Comparison of ENCODE assay signal across 25 cellular contexts in the genomic region with DNA sequence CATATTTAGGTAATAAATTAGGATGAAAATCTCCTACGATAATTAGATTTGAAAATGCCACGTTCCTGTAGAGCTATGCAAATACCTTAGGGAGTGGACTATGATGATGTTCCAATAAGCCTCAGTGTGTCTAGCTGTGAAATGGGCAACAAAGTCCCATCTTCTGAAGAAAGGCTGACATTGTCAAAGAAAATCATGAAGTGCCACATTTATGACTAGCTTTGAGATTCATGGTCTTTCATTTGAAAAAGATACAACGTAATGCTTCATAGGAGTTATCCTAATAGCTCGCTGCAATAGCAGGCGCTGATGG. TPM values are rescaled to one million over a fixed set of nuclear protein-coding genes. Genes with fewer than 3 reads are reported as not detected.
A peak's percentile ranks its signal among the peaks of the same experiment; 100 is the strongest.
DNase-seq lines count a peak whose midpoint lies in the region; ATAC-seq, FAIRE-seq and TF ChIP-seq lines count a peak whose summit lies in the region.
"Had no signal": no experiment of that assay in that cellular context is flagged by ENCODE, and none has a peak within 500 bp of the region (broad histone marks: within the 10 kb centered on the region; RNA-seq: fewer than 3 reads in every experiment).

No MANE protein-coding gene starts in this region.

- no peak for DNase-seq in HepG2 (ENCODE audit: low spot score)
- DNase-seq in right lobe of liver, result no peak
- DNase-seq in Panc1 (ENCODE audit: low read depth, low spot score), result no peak
- DNase-seq in K562 (ENCODE audit: extremely low read depth in 1 of 4, low spot score in 3 of 4), result no peak
- no peak for DNase-seq in tibial nerve (ENCODE audit: low spot score in 2 of 2)
- no peak for DNase-seq in SW 1271 (lab: John Stamatoyannopoulos, UW)
- DNase-seq in epidermal melanocyte (ENCODE audit: insufficient read length, low spot score), result no peak
- DNase-seq: ACHN; Caco-2; Calu3; CD4-positive, alpha-beta T cell; CD8-positive, alpha-beta T cell; DMS79 treated with DMSO at 0.1 percent for 48 hours; GF-D8 had no signal

- H4K20me1 ChIP-seq in HepG2 (ENCODE audit: insufficient read depth, low read length) (no peaks in the 10 kb centered on the region), K562 (replicated peaks; ENCODE audit: control insufficient read depth, insufficient read depth, low read length) (no peaks in the 10 kb centered on the region)
- H4K20me1 ChIP-seq: BLaER1 treated with 17β-estradiol and CSF1 and Interleukin-3, amounts not matched to agents 10 nM and 100 nM had no signal

- no peaks in the 10 kb centered on the region for H3K9me3 ChIP-seq in HepG2 (ENCODE audit: low read length)
- H3K9me3 ChIP-seq in right lobe of liver, result no peaks in the 10 kb centered on the region
- H3K9me3 ChIP-seq in Panc1 (ENCODE audit: control insufficient read depth, insufficient read depth, low read depth, low read length), result no peaks in the 10 kb centered on the region
- H3K9me3 ChIP-seq in K562 (replicated peaks; ENCODE audit: control insufficient read depth, insufficient read depth, low read depth, low read length), result no peaks in the 10 kb centered on the region
- H3K9me3 ChIP-seq in tibial nerve, result no peaks in the 10 kb centered on the region
- H3K9me3 ChIP-seq: A549, Caco-2 had no signal

- FAIRE-seq in HepG2 (lab: Jason Lieb, UNC), result no peak
- no peak for FAIRE-seq in K562 (lab: Jason Lieb, UNC)
- FAIRE-seq: A549, D721Med, G401.6, GM12891, GM19239 had no signal

- TF ChIP-seq POLR2A in HepG2 (IDR thresholded peaks at IDR 0.05; ENCODE audit: insufficient read depth in 1 of 2, low read depth in 2 of 2, low read length in 2 of 2) (no peak), right lobe of liver (IDR thresholded peaks at IDR 0.05) (no peak), K562 (conservative IDR thresholded peaks at IDR 0.05) (no peak), tibial nerve (IDR thresholded peaks at IDR 0.05) (no peak)

- TF ChIP-seq RAD21 in HepG2 (CRISPR knock-in tag; IDR thresholded peaks at IDR 0.05) (no peak), K562 (CRISPR knock-in tag; conservative IDR thresholded peaks at IDR 0.05 in 1 of 2, IDR thresholded peaks at IDR 0.05 in 1 of 2) (no peak)

- H3K36me3 ChIP-seq in HepG2 (replicated peaks in 1 of 2; ENCODE audit: control insufficient read depth in 1 of 2, insufficient read depth in 2 of 2, low read length in 2 of 2) (no peaks in the 10 kb centered on the region), right lobe of liver (no peaks in the 10 kb centered on the region), Panc1 (ENCODE audit: control insufficient read depth, insufficient read depth, low read length) (no peaks in the 10 kb centered on the region), K562 (ENCODE audit: control insufficient read depth, insufficient read depth, low read length) (no peaks in the 10 kb centered on the region), tibial nerve (no peaks in the 10 kb centered on the region)
- H3K36me3 ChIP-seq: BLaER1 treated with 17β-estradiol and CSF1 and Interleukin-3, amounts not matched to agents 10 nM and 100 nM had no signal

- BruUV-seq in HepG2 (replicated peaks; lab: Mats Ljungman, UMichigan), result no TSS peak
- no TSS peak for BruUV-seq in Panc1 (replicated peaks; lab: Mats Ljungman, UMichigan)
- no TSS peak for BruUV-seq in K562 (replicated peaks; lab: Mats Ljungman, UMichigan)

- H3K79me2 ChIP-seq in HepG2 (ENCODE audit: insufficient read depth, low read length), result no peaks in the 10 kb centered on the region
- H3K79me2 ChIP-seq in K562 (ENCODE audit: control insufficient read depth, insufficient read depth, low read length), result no peaks in the 10 kb centered on the region

- CTCF ChIA-PET in HepG2 (lab: Yijun Ruan, JAX; ENCODE audit: low intra/inter-chr PET ratio, low total read pairs), result interaction anchor here (7.4 kb wide), 1 partner anchor 104 kb away, joined by 358 read pairs; no protein-coding TSS in a partner anchor
- CTCF ChIA-PET in Panc1 (lab: Charles Lee), result interaction anchor here (0.5 kb wide), 1 partner anchor 62 kb away, joined by 5 read pairs; no protein-coding TSS in a partner anchor
- CTCF ChIA-PET in K562 (lab: Yijun Ruan, JAX; ENCODE audit: low intra/inter-chr PET ratio), result no interaction called here

- H3K4me1 ChIP-seq in HepG2 (ENCODE audit: insufficient read depth, low read length) (peaks cover 29% of the 10 kb centered on the region), right lobe of liver (no peaks in the 10 kb centered on the region), Panc1 (ENCODE audit: control insufficient read depth, insufficient read depth, low read length) (peaks cover 17% of the 10 kb centered on the region), K562 (replicated peaks in 1 of 2; ENCODE audit: control insufficient read depth in 2 of 2, insufficient read depth in 2 of 2, low read length in 2 of 2) (no peaks in the 10 kb centered on the region), tibial nerve (peaks cover 0 to 13% (median 0%) of the 10 kb centered on the region in 4 donors)
- H3K4me1 ChIP-seq: Caco-2 had no signal

- H3K27me3 ChIP-seq in HepG2 (ENCODE audit: control insufficient read depth in 1 of 2, insufficient read depth in 2 of 2, low read length in 2 of 2), result peaks cover 0 to 3% of the 10 kb centered on the region in 2 experiments; a peak in 1 of 5 replicates
- H3K27me3 ChIP-seq in right lobe of liver, result no peaks in the 10 kb centered on the region
- no peaks in the 10 kb centered on the region for H3K27me3 ChIP-seq in Panc1 (ENCODE audit: control insufficient read depth, insufficient read depth, low read length)
- no peaks in the 10 kb centered on the region; a peak in 1 of 5 replicates for H3K27me3 ChIP-seq in K562 (ENCODE audit: control insufficient read depth in 2 of 2, insufficient read depth in 2 of 2, low read length in 2 of 2)
- no peaks in the 10 kb centered on the region for H3K27me3 ChIP-seq in tibial nerve
- H3K27me3 ChIP-seq: BLaER1 treated with 17β-estradiol and CSF1 and Interleukin-3, amounts not matched to agents 10 nM and 100 nM had no signal

- TF ChIP-seq EP300 in HepG2 (IDR thresholded peaks at IDR 0.05; ENCODE audit: low read depth in 2 of 2, low read length in 2 of 2), result no peak
- no peak for TF ChIP-seq EP300 in HepG2 (CRISPR knock-in tag; IDR thresholded peaks at IDR 0.05; ENCODE audit: borderline replicate concordance)
- no peak for TF ChIP-seq EP300 in K562 (IDR thresholded peaks at IDR 0.05; ENCODE audit: low read length)
- TF ChIP-seq EP300 in tibial nerve (IDR thresholded peaks at IDR 0.05), result no peak

- no peak for ATAC-seq in HepG2
- ATAC-seq in right lobe of liver, result no peak
- ATAC-seq in Panc1, result no peak
- ATAC-seq in K562, result no peak
- ATAC-seq in HG02870 (IDR thresholded peaks at IDR 0.05; ENCODE audit: unreplicated experiment), result no peak
- ATAC-seq: A549; CD8-positive, alpha-beta T cell had no signal

- H3K4me2 ChIP-seq in HepG2 (ENCODE audit: low read depth, low read length), result no peak overlapping the region
- no peak overlapping the region for H3K4me2 ChIP-seq in K562 (ENCODE audit: insufficient read depth, low read length)
- H3K4me2 ChIP-seq: A549; BLaER1 treated with 17β-estradiol and CSF1 and Interleukin-3, amounts not matched to agents 10 nM and 100 nM had no signal

- in situ Hi-C loops in HepG2 (cut with HindIII; ENCODE audit: extremely low pct_ligation_motif_present, low pct_unique_long_range_greater_than_20kb) (loop anchor here (10.0 kb wide), 1 partner anchor 519 kb away; no protein-coding TSS in a partner anchor), Panc1 (cut with HindIII; ENCODE audit: low pct_unique_long_range_greater_than_20kb, low sequenced_read_pairs) (no loop called here), K562 (cut with MboI) (loop anchor here (10.0 kb wide), 1 partner anchor 551 kb away; no protein-coding TSS in a partner anchor)

- H2AFZ ChIP-seq in HepG2 (ENCODE audit: low read length) (no peak overlapping the region), K562 (ENCODE audit: low read depth, low read length) (no peak overlapping the region)

- WGBS in HepG2 (ENCODE audit: low lambda C conversion rate), result 60% methylated on average over 5 of the region's 5 CpGs
- WGBS in right lobe of liver (ENCODE audit: insufficient coverage, low coverage, low lambda C conversion rate, missing lambda C conversion rate), result 81% methylated on average over 5 of the region's 5 CpGs
- WGBS in K562 (ENCODE audit: insufficient coverage, low coverage, missing lambda C conversion rate), result 16% methylated on average over 5 of the region's 5 CpGs
- 65 to 67% methylated on average over 5 of the region's 5 CpGs for WGBS in tibial nerve, 2 donors

- TF ChIP-seq CTCF in HepG2 (CRISPR knock-in tag; IDR thresholded peaks at IDR 0.05) (no peak), right lobe of liver (IDR thresholded peaks at IDR 0.05) (no peak), Panc1 (IDR thresholded peaks at IDR 0.05) (no peak), K562 (IDR thresholded peaks at IDR 0.05 in 2 of 3, conservative IDR thresholded peaks at IDR 0.05 in 1 of 3; ENCODE audit: insufficient read depth in 2 of 3, low read depth in 1 of 3, low read length in 3 of 3) (no peak), tibial nerve (IDR thresholded peaks at IDR 0.05) (no peak)

- no peaks in the 10 kb centered on the region for H3K9me1 ChIP-seq in K562 (ENCODE audit: control insufficient read depth, insufficient read depth, low read length)

- no peak overlapping the region for H3K9ac ChIP-seq in HepG2 (ENCODE audit: insufficient read depth, low read depth, low read length)
- H3K9ac ChIP-seq in K562 (ENCODE audit: insufficient read depth in 1 of 2, low read depth in 2 of 2, low read length in 2 of 2), result no peak overlapping the region
- H3K9ac ChIP-seq: BLaER1 treated with 17β-estradiol and CSF1 and Interleukin-3, amounts not matched to agents 10 nM and 100 nM had no signal

- POLR2A ChIA-PET in HepG2 (lab: Yijun Ruan, JAX) (interaction anchor here (1.7 to 2.0 kb wide), 2 partner anchors 27 to 101 kb away, joined by 4 read pairs; no protein-coding TSS in a partner anchor), Panc1 (lab: Charles Lee) (no interaction called here), K562 (lab: Yijun Ruan, JAX) (interaction anchor here (0.5 kb wide), 1 partner anchor 9 kb away, joined by 3 read pairs; no protein-coding TSS in a partner anchor)

- intact Hi-C loops in HepG2 (cut with micrococcal nuclease; ENCODE audit: unreplicated experiment), result no loop called here
- intact Hi-C loops in right lobe of liver (cut with DNase I), result loop anchor here in 1 of 2 donors (10.0 kb wide), 1 partner anchor 571 kb away; no protein-coding TSS in a partner anchor
- intact Hi-C loops in Panc1 (cut with micrococcal nuclease; ENCODE audit: unreplicated experiment), result no loop called here
- intact Hi-C loops in K562 (cut with micrococcal nuclease), result no loop called here

- H3K27ac ChIP-seq in HepG2 (ENCODE audit: extremely low read length, insufficient read depth, low read length) (no peak overlapping the region), right lobe of liver (no peak overlapping the region), Panc1 (ENCODE audit: low read length) (peak overlapping the region; percentile 91), K562 (ENCODE audit: extremely low read depth, low read depth, low read length) (no peak overlapping the region), tibial nerve (peak overlapping the region in 3 of 4 donors; percentile 29 to 59 (median 53))
- H3K27ac ChIP-seq: 22Rv1; BLaER1 treated with 17β-estradiol and CSF1 and Interleukin-3, amounts not matched to agents 10 nM and 100 nM; C4-2B had no signal

- H3K4me3 ChIP-seq in HepG2 (replicated peaks in 1 of 3; ENCODE audit: insufficient read depth in 1 of 3, low read depth in 2 of 3, low read length in 3 of 3), result no peak overlapping the region
- H3K4me3 ChIP-seq in right lobe of liver, result no peak overlapping the region
- no peak overlapping the region for H3K4me3 ChIP-seq in Panc1 (ENCODE audit: low read depth in 2 of 2, low read length in 2 of 2)
- H3K4me3 ChIP-seq in K562, result no peak overlapping the region
- H3K4me3 ChIP-seq in tibial nerve, result no peak overlapping the region
- H3K4me3 ChIP-seq: A549; BLaER1 treated with 17β-estradiol and CSF1 and Interleukin-3, amounts not matched to agents 10 nM and 100 nM had no signal

RNA-seq across cellular contexts. Expression of gene BCAS1, which starts 23.8 kb away (rescaled TPM):
- total RNA-seq in HepG2 (2016; rRNA removed; fragmentation: Illumina TruSeq; extraction: Trizol) (0.67 and 0.91 TPM in 2 replicates), right lobe of liver (under 1 TPM in 4 of 6 experiments, not detected in 2; 0.07 to 0.43 (median 0.15) TPM), Panc1 (2021; ENCODE audit: unreplicated experiment) (3.1 TPM), K562 (2014; rRNA removed) (1.6 and 1.8 TPM in 2 replicates), K562 (2014; rRNA removed; fragmentation: Illumina TruSeq; extraction: Trizol) (1.1 and 1.5 TPM in 2 replicates), K562 (2015; rRNA removed; fragmentation: Illumina TruSeq; extraction: Trizol) (0.54 and 0.57 TPM in 2 replicates), K562 (2021) (0.93 and 1.0 TPM in 2 replicates), tibial nerve (10 to 100 TPM; 34.8 to 59.6 (median 47.1) TPM)
- total RNA-seq in HepG2 (2016; cell fraction: cytosol; rRNA removed; fragmentation: Illumina TruSeq; extraction: Trizol; ENCODE audit: low read depth), result 0.09 and 0.10 TPM in 2 replicates
- total RNA-seq in HepG2 (2016; cell fraction: insoluble cytoplasmic fraction; rRNA removed; fragmentation: Illumina TruSeq; extraction: Trizol), result 0.43 and 1.0 TPM in 2 replicates
- total RNA-seq in HepG2 (2016; cell fraction: membrane; rRNA removed; fragmentation: Illumina TruSeq; extraction: Trizol), result 0.17 and 0.28 TPM in 2 replicates
- total RNA-seq in HepG2 (2016; cell fraction: nucleus; rRNA removed; fragmentation: Illumina TruSeq; extraction: Trizol), result 0.53 and 0.62 TPM in 2 replicates
- polyA plus RNA-seq in HepG2 (2011; rRNA removed) (0.55 and 0.95 TPM in 2 replicates), K562 (2011; rRNA removed) (0.18 and 0.19 TPM in 2 replicates), K562 (2014; fragmentation: Illumina TruSeq; extraction: Trizol) (1.3 and 2.3 TPM in 2 replicates), K562 (2014; fragmentation: Nextera tagmentation; extraction: Ambion mirVana) (under 1 TPM; 0.37 to 0.63 TPM), K562 (2014; rRNA removed) (1.0 and 1.1 TPM in 2 replicates)
- 0.58 and 0.74 TPM in 2 replicates for polyA plus RNA-seq in HepG2 (2011; cell fraction: cytosol; rRNA removed)
- 1.00 and 1.0 TPM in 2 replicates for polyA plus RNA-seq in HepG2 (2011; cell fraction: nucleus; rRNA removed)
- polyA plus RNA-seq in HepG2 (2012), result 0.56 and 1.8 TPM in 2 replicates
- 0.08 TPM in 1 of 2 replicates, not detected in the other for polyA plus RNA-seq in HepG2 (2016; cell fraction: cytosol; fragmentation: Illumina TruSeq; extraction: Trizol; ENCODE audit: low read depth)
- polyA plus RNA-seq in HepG2 (2016; cell fraction: insoluble cytoplasmic fraction; fragmentation: Illumina TruSeq; extraction: Trizol; ENCODE audit: low read depth), result 0.65 and 0.69 TPM in 2 replicates
- 0.12 TPM in 1 of 2 replicates, not detected in the other for polyA plus RNA-seq in HepG2 (2016; cell fraction: membrane; fragmentation: Illumina TruSeq; extraction: Trizol; ENCODE audit: low read depth)
- 0.41 and 0.48 TPM in 2 replicates for polyA plus RNA-seq in HepG2 (2016; cell fraction: nucleus; fragmentation: Illumina TruSeq; extraction: Trizol; ENCODE audit: insufficient read depth, low read depth)
- polyA minus RNA-seq in HepG2 (2011; rRNA and poly(A)+ RNA removed; ENCODE audit: low replicate concordance), result 0.22 TPM in 1 of 2 replicates, not detected in the other
- 0.59 and 0.62 TPM in 2 replicates for polyA minus RNA-seq in HepG2 (2011; cell fraction: cytosol; rRNA and poly(A)+ RNA removed)
- 2.2 and 2.4 TPM in 2 replicates for polyA minus RNA-seq in HepG2 (2011; cell fraction: nucleus; rRNA and poly(A)+ RNA removed)
- polyA plus RNA-seq in Panc1 (2012; ENCODE audit: insufficient read length), result 4.0 TPM
- 0.58 and 0.92 TPM in 2 replicates for total RNA-seq in K562 (2011; cell fraction: chromatin; rRNA removed; ENCODE audit: low replicate concordance)
- total RNA-seq in K562 (2011; cell fraction: nucleolus; rRNA removed), result 0.39 and 0.67 TPM in 2 replicates
- total RNA-seq in K562 (2011; cell fraction: nucleoplasm; rRNA removed), result 0.51 and 0.69 TPM in 2 replicates
- polyA plus RNA-seq in K562 (2011; cell fraction: cytosol; rRNA removed), result 0.07 and 0.15 TPM in 2 replicates
- polyA plus RNA-seq in K562 (2011; cell fraction: nucleus; rRNA removed), result 0.20 and 0.24 TPM in 2 replicates
- 0.76 and 1.8 TPM in 2 replicates for polyA plus RNA-seq in K562 (2012)
- polyA minus RNA-seq in K562 (2011; rRNA and poly(A)+ RNA removed), result 0.18 and 0.25 TPM in 2 replicates
- polyA minus RNA-seq in K562 (2011; cell fraction: cytosol; rRNA and poly(A)+ RNA removed), result not detected in 2 replicates
- 0.33 and 0.40 TPM in 2 replicates for polyA minus RNA-seq in K562 (2011; cell fraction: nucleus; rRNA and poly(A)+ RNA removed)
- total RNA-seq: CD8-positive, alpha-beta T cell had no signal
- polyA plus RNA-seq: AG04450, BJ had no signal

Comparison
In these comparisons a context has a peak if more than half of its experiments do, and no peak if none do; other contexts are left out.
1. H3K27ac ChIP-seq: peak in Panc1 (single experiment) and tibial nerve (3 of 4); none in HepG2 (single experiment), right lobe of liver (0 of 3) and K562 (single experiment).
2. Of the 241 proteins assayed by ChIP-seq in both HepG2 and K562: peak only in HepG2: CHD4 and KDM1A; only in K562: none; in both: none; in neither: 238; mixed calls (peak in some experiments, not most) for 1.